8 cellular contexts compared by ENCODE assay signal in genomic region chr10:100986952-100987684, GRCh38. TPM values are rescaled to one million over a fixed set of nuclear protein-coding genes. Genes with fewer than 3 reads are reported as not detected.
DNase-seq lines count a peak whose midpoint lies in the region; ATAC-seq, FAIRE-seq and TF ChIP-seq lines count a peak whose summit lies in the region.

Gene MRPL43, minus strand, starts transcription at chr10:100987497. Its CDS starts 54 bp downstream, at chr10:100987443.
Gene TWNK, plus strand, starts transcription at chr10:100987543. Its CDS starts 668 bp downstream, at chr10:100988211.

- ATAC-seq in GM18858 (IDR thresholded peaks at IDR 0.05; ENCODE audit: unreplicated experiment), result peak; percentile 52
- ATAC-seq in HG03066 (IDR thresholded peaks at IDR 0.05; ENCODE audit: low read depth, unreplicated experiment), result peak; percentile 82

- FAIRE-seq in kidney (lab: Jason Lieb, UNC), result no peak

- in situ Hi-C loops in ACHN (cut with HindIII; ENCODE audit: low pct_ligation_motif_present, low pct_unique_long_range_greater_than_20kb, low sequenced_read_pairs), result no loop called here

- peak within 1 kb of the TSS; percentile 67 to 78 for H3K27ac ChIP-seq in kidney (ENCODE audit: low read depth in 2 of 2, low read length in 2 of 2)

- H3K9ac ChIP-seq in kidney (ENCODE audit: low read length in 2 of 2), result peak within 1 kb of the TSS; percentile 75 to 80

- intact Hi-C loops in kidney (cut with DNase I), result no loop called here

- no peak for TF ChIP-seq CTCF in kidney (IDR thresholded peaks at IDR 0.05; ENCODE audit: borderline replicate concordance, extremely low read depth, insufficient read depth)

- peak within 1 kb of the TSS; percentile 94 to 95 for H3K4me3 ChIP-seq in kidney (ENCODE audit: low read length in 2 of 2)

- DNase-seq in ACHN, result peak; percentile 84
- DNase-seq in NCI-H345 (lab: John Stamatoyannopoulos, UW), result peak; percentile 74
- peak; percentile 85 for DNase-seq in activated CD4-positive, CD25-positive, alpha-beta regulatory T cell treated with anti-CD3 and anti-CD28 coated beads, Interleukin-2, amount 50 U/mL, for 72 hours
- peak; percentile 91 for DNase-seq in cerebellar cortex (ENCODE audit: low spot score)
- DNase-seq in kidney, result peak; percentile 93
- DNase-seq in stimulated activated CD4-positive, alpha-beta T cell treated with anti-CD3 and anti-CD28 coated beads, Interleukin-12 subunit alpha, Interleukin-12 subunit beta, amount 100 ng/mL, for 48 hours (ENCODE audit: low read depth in 2 of 3, low spot score in 1 of 3), result peak; percentile 74 to 82 (median 82)

- H3K36me3 ChIP-seq in kidney (ENCODE audit: control insufficient read depth in 1 of 2, insufficient read depth in 2 of 2, low read length in 2 of 2), result peaks cover 11 to 18% of the 10 kb centered on the region in 2 donors

- H3K4me1 ChIP-seq in kidney (ENCODE audit: control insufficient read depth in 1 of 2, insufficient read depth in 1 of 2, low read depth in 1 of 2, low read length in 2 of 2), result peaks cover 20 to 21% of the 10 kb centered on the region in 2 donors

- H3K9me3 ChIP-seq in kidney (ENCODE audit: control insufficient read depth in 1 of 2, low read length in 2 of 2), result no peaks in the 10 kb centered on the region

RNA-seq across cellular contexts. Expression of gene MRPL43, which starts in this region (rescaled TPM):
- 81.5 TPM for total RNA-seq in kidney
- polyA plus RNA-seq in kidney (ENCODE audit: insufficient read depth, low read depth, low replicate concordance), result 157 TPM

RNA-seq across cellular contexts. Expression of gene TWNK, which starts in this region (rescaled TPM):
- total RNA-seq in kidney, result 8.9 TPM
- 3.8 TPM for polyA plus RNA-seq in kidney (ENCODE audit: insufficient read depth, low read depth, low replicate concordance)

Comparison
In these comparisons a context has a peak if more than half of its experiments do, and no peak if none do; other contexts are left out.
1. Peak in every context shown above with its lines: DNase-seq, ATAC-seq, H3K4me3 ChIP-seq and H3K27ac ChIP-seq.